Comparison of ENCODE assay signal across 14 cellular contexts in genomic region chr9:83466877-83467276, GRCh38.
DNase-seq lines count a peak whose midpoint lies in the region; ATAC-seq and TF ChIP-seq lines count a peak whose summit lies in the region.
"Had no signal": no experiment of that assay in that cellular context is flagged by ENCODE, and none has a peak within 500 bp of the region (broad histone marks: within the 10 kb centered on the region; RNA-seq: fewer than 3 reads in every experiment).

No MANE protein-coding gene starts in this region.

- peak overlapping the region; percentile 76; the same call in 1 of the 2 replicates for H2AFZ ChIP-seq in GM23338
- H2AFZ ChIP-seq in OCI-LY3 (ENCODE audit: low read depth, low read length): no peak overlapping the region
- no peak overlapping the region for H2AFZ ChIP-seq in neural progenitor cell (replicated peaks)

- H4K20me1 ChIP-seq in GM23338 (replicated peaks; ENCODE audit: insufficient read depth) (no peaks in the 10 kb centered on the region), OCI-LY3 (ENCODE audit: insufficient read depth, low read length) (no peaks in the 10 kb centered on the region), neural progenitor cell (ENCODE audit: low read depth) (no peaks in the 10 kb centered on the region)

- H3K9ac ChIP-seq in OCI-LY3 (ENCODE audit: low read length) (no peak overlapping the region), neural progenitor cell (no peak overlapping the region)

- no peaks in the 10 kb centered on the region for H3K36me3 ChIP-seq in GM23338 (ENCODE audit: insufficient read depth)
- peaks cover 16% of the 10 kb centered on the region for H3K36me3 ChIP-seq in OCI-LY3 (replicated peaks; ENCODE audit: low read depth, low read length)
- no peaks in the 10 kb centered on the region for H3K36me3 ChIP-seq in neural progenitor cell

- H3K79me2 ChIP-seq in GM23338 (replicated peaks; ENCODE audit: insufficient read depth): no peaks in the 10 kb centered on the region
- peaks cover 89% of the 10 kb centered on the region for H3K79me2 ChIP-seq in OCI-LY3 (ENCODE audit: low read length)
- H3K79me2 ChIP-seq in neural progenitor cell (ENCODE audit: low read depth): no peaks in the 10 kb centered on the region

- H3K9me3 Mint-ChIP-seq in GM23338 (no peaks in the 10 kb centered on the region; the same call in 2 of the 3 replicates), neural progenitor cell (no peaks in the 10 kb centered on the region)
- no peaks in the 10 kb centered on the region for H3K9me3 Mint-ChIP-seq in activated CD8-positive, alpha-beta T cell treated with anti-CD3 and anti-CD28 coated beads for 36 hours

- no peaks in the 10 kb centered on the region for H3F3A ChIP-seq in GM23338 (replicated peaks; ENCODE audit: low read depth)
- H3F3A ChIP-seq in neural progenitor cell (ENCODE audit: low read depth): peaks cover 9% of the 10 kb centered on the region

- H3K4me2 ChIP-seq in GM23338 (peak overlapping the region; percentile 22; the same call in 1 of the 2 replicates), OCI-LY3 (ENCODE audit: low read length) (peak overlapping the region; percentile 21), neural progenitor cell (peak overlapping the region; percentile 43)

- no peak for ATAC-seq in GM23338
- no peak for ATAC-seq in activated CD8-positive, alpha-beta T cell treated with anti-CD3 and anti-CD28 coated beads for 36 hours

- intact Hi-C loops in activated CD8-positive, alpha-beta T cell treated with anti-CD3 and anti-CD28 coated beads for 36 hours (cut with micrococcal nuclease): no loop called here

- no peak overlapping the region for H3K27ac Mint-ChIP-seq in GM23338
- no peak overlapping the region for H3K27ac Mint-ChIP-seq in neural progenitor cell
- H3K27ac Mint-ChIP-seq in activated CD8-positive, alpha-beta T cell treated with anti-CD3 and anti-CD28 coated beads for 36 hours: no peak overlapping the region
- H3K27ac Mint-ChIP-seq: CD4-positive, alpha-beta memory T cell had no signal

- peak; percentile 26 for DNase-seq in AG10803 (ENCODE audit: low read depth)
- DNase-seq in GM23338 (ENCODE audit: low spot score): no peak
- DNase-seq in neural progenitor cell (ENCODE audit: low spot score): no peak
- no peak for DNase-seq in activated naive CD4-positive, alpha-beta T cell (lab: John Stamatoyannopoulos, UW)
- DNase-seq in activated CD8-positive, alpha-beta T cell treated with anti-CD3 and anti-CD28 coated beads for 36 hours: no peak
- no peak for DNase-seq in NCI-H774 (lab: John Stamatoyannopoulos, UW)
- DNase-seq: BE2C; CD4-positive, alpha-beta memory T cell; KG1; NCI-H1048; NCI-H187; NCI-H345; SHP77 treated with DMSO at 0.1 percent for 48 hours had no signal

- H3K9me2 ChIP-seq in GM23338 (ENCODE audit: insufficient read depth): 0 out of 2 replicates have a peak, but pooled peaks cover 3% of the 10 kb centered on the region

- TF ChIP-seq CTCF in AG10803 (conservative IDR thresholded peaks at IDR 0.05; ENCODE audit: low read length) (no peak), GM23338 (conservative IDR thresholded peaks at IDR 0.05; ENCODE audit: low read depth in 2 of 2) (no peak), OCI-LY3 (IDR thresholded peaks at IDR 0.05; ENCODE audit: low read depth, low read length) (no peak), neural progenitor cell (IDR thresholded peaks at IDR 0.05) (no peak)
- no peak for TF ChIP-seq CTCF in activated CD8-positive, alpha-beta T cell treated with anti-CD3 and anti-CD28 coated beads for 36 hours (IDR thresholded peaks at IDR 0.05)

- H3K9me3 ChIP-seq in OCI-LY3 (ENCODE audit: insufficient read depth, low read length) (no peaks in the 10 kb centered on the region; the same call in 1 of the 2 replicates), neural progenitor cell (ENCODE audit: low read depth) (no peaks in the 10 kb centered on the region)
- H3K9me3 ChIP-seq: BE2C had no signal

- H3K27me3 ChIP-seq in GM23338 (ENCODE audit: insufficient read depth): no peaks in the 10 kb centered on the region
- no peaks in the 10 kb centered on the region for H3K27me3 ChIP-seq in OCI-LY3 (ENCODE audit: low read depth, low read length)
- no peaks in the 10 kb centered on the region for H3K27me3 ChIP-seq in neural progenitor cell
- H3K27me3 ChIP-seq: BE2C had no signal

- H3K36me3 Mint-ChIP-seq in GM23338 (ENCODE audit: low read depth): no peaks in the 10 kb centered on the region
- H3K36me3 Mint-ChIP-seq in neural progenitor cell: no peaks in the 10 kb centered on the region
- no peaks in the 10 kb centered on the region for H3K36me3 Mint-ChIP-seq in activated CD8-positive, alpha-beta T cell treated with anti-CD3 and anti-CD28 coated beads for 36 hours (ENCODE audit: low read depth)

- H3K4me1 ChIP-seq in GM23338 (ENCODE audit: insufficient read depth) (peaks cover 42% of the 10 kb centered on the region), OCI-LY3 (ENCODE audit: low read length) (peaks cover 54% of the 10 kb centered on the region), neural progenitor cell (peaks cover 28% of the 10 kb centered on the region)

- H3K4me3 ChIP-seq in AG10803 (ENCODE audit: low read length) (no peak overlapping the region), GM23338 (no peak overlapping the region), OCI-LY3 (ENCODE audit: low read length) (no peak overlapping the region), neural progenitor cell (no peak overlapping the region)

- H3K27ac ChIP-seq in GM23338 (ENCODE audit: low read depth) (peak overlapping the region; percentile 43; the same call in 1 of the 2 replicates), OCI-LY3 (ENCODE audit: low read length) (0 out of 2 replicates have a peak overlapping the region, but pooled peaks have one; percentile 15), neural progenitor cell (no peak overlapping the region)

- POLR2A ChIA-PET in activated CD8-positive, alpha-beta T cell treated with anti-CD3 and anti-CD28 coated beads for 36 hours (lab: Charles Lee): no interaction called here

- no peak overlapping the region for H3K4me3 Mint-ChIP-seq in GM23338
- H3K4me3 Mint-ChIP-seq in neural progenitor cell: no peak overlapping the region
- no peak overlapping the region for H3K4me3 Mint-ChIP-seq in activated CD8-positive, alpha-beta T cell treated with anti-CD3 and anti-CD28 coated beads for 36 hours
- H3K4me3 Mint-ChIP-seq: CD4-positive, alpha-beta memory T cell had no signal

- CTCF ChIA-PET in activated CD8-positive, alpha-beta T cell treated with anti-CD3 and anti-CD28 coated beads for 36 hours (lab: Charles Lee): no interaction called here

- peaks cover 39% of the 10 kb centered on the region for H3K4me1 Mint-ChIP-seq in GM23338
- peaks cover 27% of the 10 kb centered on the region for H3K4me1 Mint-ChIP-seq in neural progenitor cell
- H3K4me1 Mint-ChIP-seq in activated CD8-positive, alpha-beta T cell treated with anti-CD3 and anti-CD28 coated beads for 36 hours (ENCODE audit: low read depth): no peaks in the 10 kb centered on the region
- H3K4me1 Mint-ChIP-seq: CD4-positive, alpha-beta memory T cell had no signal

- peaks cover 3% of the 10 kb centered on the region for H3K27me3 Mint-ChIP-seq in GM23338 (ENCODE audit: insufficient read depth, low read depth, poor library complexity)
- peaks cover 2% of the 10 kb centered on the region for H3K27me3 Mint-ChIP-seq in neural progenitor cell (ENCODE audit: insufficient read depth, low read depth)
- H3K27me3 Mint-ChIP-seq in activated CD8-positive, alpha-beta T cell treated with anti-CD3 and anti-CD28 coated beads for 36 hours: no peaks in the 10 kb centered on the region

TF ChIP-seq in GM23338, 12 proteins besides CTCF, POLR2A, EP300 and RAD21:
- TF ChIP-seq NANOG (IDR thresholded peaks at IDR 0.05; ENCODE audit: borderline replicate concordance) (no peak), EZH2 (IDR thresholded peaks at IDR 0.05; ENCODE audit: low read depth, unreplicated experiment) (no peak), ZNF114 (CRISPR knock-in tag; IDR thresholded peaks at IDR 0.05) (no peak), CREB1 (CRISPR knock-in tag; IDR thresholded peaks at IDR 0.05; ENCODE audit: low read depth) (no peak), EZH2phosphoT487 (IDR thresholded peaks at IDR 0.05; ENCODE audit: unreplicated experiment) (no peak), POLR2AphosphoS5 (IDR thresholded peaks at IDR 0.05; ENCODE audit: low read depth) (no peak), ZNF331 (CRISPR knock-in tag; IDR thresholded peaks at IDR 0.05; ENCODE audit: low read depth) (no peak), JUNB (IDR thresholded peaks at IDR 0.05; ENCODE audit: unreplicated experiment) (no peak)
- TF ChIP-seq, protein P1, sequence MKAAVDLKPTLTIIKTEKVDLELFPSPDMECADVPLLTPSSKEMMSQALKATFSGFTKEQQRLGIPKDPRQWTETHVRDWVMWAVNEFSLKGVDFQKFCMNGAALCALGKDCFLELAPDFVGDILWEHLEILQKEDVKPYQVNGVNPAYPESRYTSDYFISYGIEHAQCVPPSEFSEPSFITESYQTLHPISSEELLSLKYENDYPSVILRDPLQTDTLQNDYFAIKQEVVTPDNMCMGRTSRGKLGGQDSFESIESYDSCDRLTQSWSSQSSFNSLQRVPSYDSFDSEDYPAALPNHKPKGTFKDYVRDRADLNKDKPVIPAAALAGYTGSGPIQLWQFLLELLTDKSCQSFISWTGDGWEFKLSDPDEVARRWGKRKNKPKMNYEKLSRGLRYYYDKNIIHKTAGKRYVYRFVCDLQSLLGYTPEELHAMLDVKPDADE (IDR thresholded peaks at IDR 0.05): no peak
